Comparison of ENCODE assay signal across 1 cellular context in the genomic region with DNA sequence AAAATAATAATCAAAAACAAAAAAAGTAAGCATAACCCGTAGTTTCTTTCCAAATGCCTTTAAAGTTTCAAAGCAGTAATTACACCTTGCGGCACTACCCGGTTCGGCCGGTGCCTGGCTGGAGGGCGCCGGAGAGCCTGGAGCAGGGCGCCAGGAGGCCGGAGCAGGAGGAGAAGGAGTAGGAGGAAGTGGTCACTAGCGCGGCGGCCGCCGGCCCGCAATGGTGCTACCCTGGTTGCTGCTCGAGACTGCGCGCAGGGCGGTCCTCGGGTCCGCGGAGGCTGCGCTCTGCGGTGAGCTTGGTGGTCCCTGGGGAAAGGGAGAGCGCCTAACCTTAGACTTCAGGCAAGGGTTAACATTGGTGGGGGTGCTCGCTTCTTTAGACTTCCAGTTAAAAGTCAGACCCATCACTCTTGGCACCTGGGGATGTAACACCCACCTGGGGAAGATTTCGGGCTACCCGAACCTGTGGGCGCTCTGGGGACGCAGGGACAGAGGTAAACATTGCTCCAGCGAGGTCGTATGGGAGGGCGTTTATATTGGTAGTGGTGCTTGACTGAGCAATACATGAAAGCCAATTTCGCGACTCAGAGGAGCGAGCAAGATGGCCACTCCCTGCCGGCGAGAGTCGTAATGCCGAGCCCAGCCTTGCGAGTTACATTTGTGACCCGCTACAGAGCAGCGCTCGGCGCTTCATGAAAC.
TF ChIP-seq lines count a peak whose summit lies in the region.

No MANE protein-coding gene starts in this region.

TF ChIP-seq in HepG2, 621 proteins besides CTCF, POLR2A, EP300 and RAD21 (continued from another document and continues in another):
- no peak; the same call in 1 of the 2 replicates for TF ChIP-seq RXRB (CRISPR knock-in tag; IDR thresholded peaks at IDR 0.05; ENCODE audit: borderline replicate concordance)
- TF ChIP-seq TBX3 (IDR thresholded peaks at IDR 0.05; ENCODE audit: borderline replicate concordance), result no peak
- TF ChIP-seq, protein P1, sequence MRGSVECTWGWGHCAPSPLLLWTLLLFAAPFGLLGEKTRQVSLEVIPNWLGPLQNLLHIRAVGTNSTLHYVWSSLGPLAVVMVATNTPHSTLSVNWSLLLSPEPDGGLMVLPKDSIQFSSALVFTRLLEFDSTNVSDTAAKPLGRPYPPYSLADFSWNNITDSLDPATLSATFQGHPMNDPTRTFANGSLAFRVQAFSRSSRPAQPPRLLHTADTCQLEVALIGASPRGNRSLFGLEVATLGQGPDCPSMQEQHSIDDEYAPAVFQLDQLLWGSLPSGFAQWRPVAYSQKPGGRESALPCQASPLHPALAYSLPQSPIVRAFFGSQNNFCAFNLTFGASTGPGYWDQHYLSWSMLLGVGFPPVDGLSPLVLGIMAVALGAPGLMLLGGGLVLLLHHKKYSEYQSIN (CRISPR knock-in tag; IDR thresholded peaks at IDR 0.05; ENCODE audit: borderline replicate concordance), result no peak
- TF ChIP-seq ATM (IDR thresholded peaks at IDR 0.05; ENCODE audit: borderline replicate concordance), result no peak
- TF ChIP-seq NFKB2 (CRISPR knock-in tag; IDR thresholded peaks at IDR 0.05; ENCODE audit: borderline replicate concordance), result peak; percentile 49; the same call in 1 of the 2 replicates
- peak; percentile 34; the same call in 1 of the 2 replicates for TF ChIP-seq ELF4 (CRISPR knock-in tag; IDR thresholded peaks at IDR 0.05; ENCODE audit: borderline replicate concordance)
- TF ChIP-seq RCOR2 (CRISPR knock-in tag; IDR thresholded peaks at IDR 0.05), result no peak
- no peak for TF ChIP-seq ZSCAN22 (CRISPR knock-in tag; IDR thresholded peaks at IDR 0.05)
- TF ChIP-seq ZNF556 (CRISPR knock-in tag; IDR thresholded peaks at IDR 0.05; ENCODE audit: borderline replicate concordance), result peak; percentile 27; the same call in 1 of the 2 replicates
- TF ChIP-seq U2AF1 (optimal IDR thresholded peaks at IDR 0.05; ENCODE audit: low read depth, low read length), result peak; percentile 87
- no peak for TF ChIP-seq MEIS1 (CRISPR knock-in tag; IDR thresholded peaks at IDR 0.05; ENCODE audit: borderline replicate concordance)
- TF ChIP-seq, protein P2, sequence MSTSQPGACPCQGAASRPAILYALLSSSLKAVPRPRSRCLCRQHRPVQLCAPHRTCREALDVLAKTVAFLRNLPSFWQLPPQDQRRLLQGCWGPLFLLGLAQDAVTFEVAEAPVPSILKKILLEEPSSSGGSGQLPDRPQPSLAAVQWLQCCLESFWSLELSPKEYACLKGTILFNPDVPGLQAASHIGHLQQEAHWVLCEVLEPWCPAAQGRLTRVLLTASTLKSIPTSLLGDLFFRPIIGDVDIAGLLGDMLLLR (CRISPR knock-in tag; IDR thresholded peaks at IDR 0.05), result peak; percentile 64; the same call in 1 of the 2 replicates
- TF ChIP-seq, protein P3, sequence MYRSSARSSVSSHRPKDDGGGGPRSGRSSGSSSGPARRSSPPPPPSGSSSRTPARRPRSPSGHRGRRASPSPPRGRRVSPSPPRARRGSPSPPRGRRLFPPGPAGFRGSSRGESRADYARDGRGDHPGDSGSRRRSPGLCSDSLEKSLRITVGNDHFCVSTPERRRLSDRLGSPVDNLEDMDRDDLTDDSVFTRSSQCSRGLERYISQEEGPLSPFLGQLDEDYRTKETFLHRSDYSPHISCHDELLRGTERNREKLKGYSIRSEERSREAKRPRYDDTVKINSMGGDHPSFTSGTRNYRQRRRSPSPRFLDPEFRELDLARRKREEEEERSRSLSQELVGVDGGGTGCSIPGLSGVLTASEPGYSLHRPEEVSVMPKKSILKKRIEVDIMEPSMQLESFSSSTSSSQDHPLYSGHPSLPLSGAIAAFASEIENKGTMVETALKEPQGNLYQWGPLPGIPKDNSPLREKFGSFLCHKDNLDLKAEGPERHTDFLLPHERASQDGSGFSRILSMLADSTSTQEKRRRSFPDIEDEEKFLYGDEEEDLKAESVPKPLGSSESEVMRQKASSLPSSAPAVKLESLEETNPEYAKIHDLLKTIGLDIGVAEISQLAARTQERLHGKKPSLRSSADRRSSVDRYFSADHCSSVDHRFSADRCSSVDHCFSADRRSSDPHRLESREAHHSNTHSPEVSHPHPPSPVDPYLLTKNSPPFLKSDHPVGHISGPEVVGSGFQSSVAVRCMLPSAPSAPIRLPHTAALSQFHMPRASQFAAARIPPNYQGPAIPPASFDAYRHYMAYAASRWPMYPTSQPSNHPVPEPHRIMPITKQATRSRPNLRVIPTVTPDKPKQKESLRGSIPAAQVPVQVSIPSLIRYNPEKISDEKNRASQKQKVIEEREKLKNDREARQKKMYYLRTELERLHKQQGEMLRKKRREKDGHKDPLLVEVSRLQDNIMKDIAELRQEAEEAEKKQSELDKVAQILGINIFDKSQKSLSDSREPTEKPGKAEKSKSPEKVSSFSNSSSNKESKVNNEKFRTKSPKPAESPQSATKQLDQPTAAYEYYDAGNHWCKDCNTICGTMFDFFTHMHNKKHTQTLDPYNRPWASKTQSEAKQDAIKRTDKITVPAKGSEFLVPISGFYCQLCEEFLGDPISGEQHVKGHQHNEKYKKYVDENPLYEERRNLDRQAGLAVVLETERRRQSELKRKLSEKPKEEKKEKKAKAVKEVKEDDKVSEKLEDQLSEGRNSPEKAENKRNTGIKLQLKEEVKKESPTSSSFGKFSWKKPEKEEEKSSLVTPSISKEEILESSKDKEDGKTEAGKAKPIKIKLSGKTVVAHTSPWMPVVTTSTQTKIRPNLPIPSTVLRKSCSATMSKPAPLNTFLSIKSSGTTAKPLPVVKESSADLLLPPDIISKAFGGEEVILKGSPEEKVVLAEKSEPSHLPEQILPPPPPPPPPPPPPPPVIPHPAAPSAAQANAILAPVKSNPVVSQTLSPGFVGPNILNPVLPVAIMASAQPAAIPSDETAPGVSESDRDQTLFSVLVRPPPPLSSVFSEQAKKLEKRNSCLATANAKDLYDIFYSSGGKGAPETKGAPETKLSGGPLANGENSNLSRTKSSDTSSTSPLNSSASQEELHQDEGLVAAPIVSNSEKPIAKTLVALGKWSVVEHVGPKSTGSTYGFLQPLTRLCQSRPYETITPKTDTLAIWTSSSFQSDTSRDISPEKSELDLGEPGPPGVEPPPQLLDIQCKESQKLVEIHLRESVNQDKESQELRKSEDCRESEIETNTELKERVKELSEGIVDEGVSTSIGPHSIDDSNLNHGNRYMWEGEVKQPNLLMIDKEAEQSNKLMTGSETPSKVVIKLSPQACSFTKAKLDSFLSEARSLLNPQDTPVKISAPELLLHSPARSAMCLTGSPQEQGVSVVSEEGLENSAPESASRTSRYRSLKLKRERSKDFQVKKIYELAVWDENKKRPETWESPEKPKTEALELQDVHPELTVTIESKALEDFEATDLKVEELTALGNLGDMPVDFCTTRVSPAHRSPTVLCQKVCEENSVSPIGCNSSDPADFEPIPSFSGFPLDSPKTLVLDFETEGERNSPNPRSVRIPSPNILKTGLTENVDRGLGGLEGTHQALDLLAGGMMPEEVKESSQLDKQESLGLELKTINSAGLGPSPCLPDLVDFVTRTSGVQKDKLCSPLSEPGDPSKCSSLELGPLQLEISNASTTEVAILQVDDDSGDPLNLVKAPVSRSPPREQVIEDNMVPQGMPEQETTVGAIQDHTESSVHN (CRISPR knock-in tag; IDR thresholded peaks at IDR 0.05), result no peak
- no peak for TF ChIP-seq ATF7 (IDR thresholded peaks at IDR 0.05)
- TF ChIP-seq ATF7 (CRISPR knock-in tag; IDR thresholded peaks at IDR 0.05), result no peak
- TF ChIP-seq ZNF180 (CRISPR knock-in tag; IDR thresholded peaks at IDR 0.05; ENCODE audit: borderline replicate concordance, low read depth), result no peak
- TF ChIP-seq ATF1 (CRISPR knock-in tag; IDR thresholded peaks at IDR 0.05), result no peak
- no peak for TF ChIP-seq ZNF292 (CRISPR knock-in tag; IDR thresholded peaks at IDR 0.05; ENCODE audit: borderline replicate concordance, low read depth)
- no peak; the same call in none of the 2 replicates for TF ChIP-seq SMAD3 (CRISPR knock-in tag; IDR thresholded peaks at IDR 0.05)
- no peak for TF ChIP-seq TBL1XR1 (IDR thresholded peaks at IDR 0.05; ENCODE audit: borderline replicate concordance, low read length, partially characterized antibody)
- TF ChIP-seq KLF12 (CRISPR knock-in tag; IDR thresholded peaks at IDR 0.05; ENCODE audit: borderline replicate concordance), result no peak
- no peak for TF ChIP-seq FOSL1 (CRISPR knock-in tag; IDR thresholded peaks at IDR 0.05; ENCODE audit: borderline replicate concordance)
- no peak for TF ChIP-seq LCORL (IDR thresholded peaks at IDR 0.05)
- no peak for TF ChIP-seq LCORL (CRISPR knock-in tag; IDR thresholded peaks at IDR 0.05)
- no peak for TF ChIP-seq SP4 (CRISPR knock-in tag; IDR thresholded peaks at IDR 0.05)
- no peak for TF ChIP-seq ZMAT3 (CRISPR knock-in tag; conservative IDR thresholded peaks at IDR 0.05)
- TF ChIP-seq ZNF589 (CRISPR knock-in tag; conservative IDR thresholded peaks at IDR 0.05), result no peak
- 0 out of 2 replicates have a peak, but pooled peaks have one; percentile 23 for TF ChIP-seq SP5 (CRISPR knock-in tag; IDR thresholded peaks at IDR 0.05; ENCODE audit: borderline replicate concordance, low read depth)
- no peak for TF ChIP-seq PHF5A (CRISPR knock-in tag; IDR thresholded peaks at IDR 0.05; ENCODE audit: low read depth, unreplicated experiment)
- no peak for TF ChIP-seq ZNF567 (CRISPR knock-in tag; IDR thresholded peaks at IDR 0.05; ENCODE audit: borderline replicate concordance)
- TF ChIP-seq ZBTB1 (CRISPR knock-in tag; IDR thresholded peaks at IDR 0.05; ENCODE audit: borderline replicate concordance), result no peak
- TF ChIP-seq KDM5B (CRISPR knock-in tag; IDR thresholded peaks at IDR 0.05; ENCODE audit: borderline replicate concordance), result peak; percentile 84; the same call in 1 of the 2 replicates
- peak; percentile 38; the same call in 1 of the 2 replicates for TF ChIP-seq ZNF558 (CRISPR knock-in tag; IDR thresholded peaks at IDR 0.05; ENCODE audit: borderline replicate concordance)
- TF ChIP-seq, protein P4, sequence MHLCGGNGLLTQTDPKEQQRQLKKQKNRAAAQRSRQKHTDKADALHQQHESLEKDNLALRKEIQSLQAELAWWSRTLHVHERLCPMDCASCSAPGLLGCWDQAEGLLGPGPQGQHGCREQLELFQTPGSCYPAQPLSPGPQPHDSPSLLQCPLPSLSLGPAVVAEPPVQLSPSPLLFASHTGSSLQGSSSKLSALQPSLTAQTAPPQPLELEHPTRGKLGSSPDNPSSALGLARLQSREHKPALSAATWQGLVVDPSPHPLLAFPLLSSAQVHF (CRISPR knock-in tag; IDR thresholded peaks at IDR 0.05), result no peak
- TF ChIP-seq KAT8 (CRISPR knock-in tag; IDR thresholded peaks at IDR 0.05), result peak; percentile 70
- TF ChIP-seq ATRX (CRISPR knock-in tag; IDR thresholded peaks at IDR 0.05; ENCODE audit: borderline replicate concordance), result no peak
- no peak for TF ChIP-seq ZFP41 (CRISPR knock-in tag; IDR thresholded peaks at IDR 0.05; ENCODE audit: borderline replicate concordance)
- TF ChIP-seq HDAC6 (IDR thresholded peaks at IDR 0.05; ENCODE audit: low read depth, low read length), result no peak
- no peak for TF ChIP-seq ZNF30 (CRISPR knock-in tag; IDR thresholded peaks at IDR 0.05)
- TF ChIP-seq KDM3A (CRISPR knock-in tag; IDR thresholded peaks at IDR 0.05; ENCODE audit: low read depth), result no peak
- TF ChIP-seq, protein P5, sequence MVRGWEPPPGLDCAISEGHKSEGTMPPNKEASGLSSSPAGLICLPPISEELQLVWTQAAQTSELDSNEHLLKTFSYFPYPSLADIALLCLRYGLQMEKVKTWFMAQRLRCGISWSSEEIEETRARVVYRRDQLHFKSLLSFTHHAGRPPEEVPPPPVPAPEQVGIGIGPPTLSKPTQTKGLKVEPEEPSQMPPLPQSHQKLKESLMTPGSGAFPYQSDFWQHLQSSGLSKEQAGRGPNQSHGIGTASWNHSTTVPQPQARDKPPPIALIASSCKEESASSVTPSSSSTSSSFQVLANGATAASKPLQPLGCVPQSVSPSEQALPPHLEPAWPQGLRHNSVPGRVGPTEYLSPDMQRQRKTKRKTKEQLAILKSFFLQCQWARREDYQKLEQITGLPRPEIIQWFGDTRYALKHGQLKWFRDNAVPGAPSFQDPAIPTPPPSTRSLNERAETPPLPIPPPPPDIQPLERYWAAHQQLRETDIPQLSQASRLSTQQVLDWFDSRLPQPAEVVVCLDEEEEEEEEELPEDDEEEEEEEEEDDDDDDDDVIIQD (CRISPR knock-in tag; IDR thresholded peaks at IDR 0.05; ENCODE audit: low read depth), result no peak
- TF ChIP-seq ZNF382 (CRISPR knock-in tag; IDR thresholded peaks at IDR 0.05; ENCODE audit: borderline replicate concordance), result no peak
- 0 out of 2 replicates have a peak, but pooled peaks have one; percentile 24 for TF ChIP-seq ZNF746 (CRISPR knock-in tag; IDR thresholded peaks at IDR 0.05)
- TF ChIP-seq, protein P6, sequence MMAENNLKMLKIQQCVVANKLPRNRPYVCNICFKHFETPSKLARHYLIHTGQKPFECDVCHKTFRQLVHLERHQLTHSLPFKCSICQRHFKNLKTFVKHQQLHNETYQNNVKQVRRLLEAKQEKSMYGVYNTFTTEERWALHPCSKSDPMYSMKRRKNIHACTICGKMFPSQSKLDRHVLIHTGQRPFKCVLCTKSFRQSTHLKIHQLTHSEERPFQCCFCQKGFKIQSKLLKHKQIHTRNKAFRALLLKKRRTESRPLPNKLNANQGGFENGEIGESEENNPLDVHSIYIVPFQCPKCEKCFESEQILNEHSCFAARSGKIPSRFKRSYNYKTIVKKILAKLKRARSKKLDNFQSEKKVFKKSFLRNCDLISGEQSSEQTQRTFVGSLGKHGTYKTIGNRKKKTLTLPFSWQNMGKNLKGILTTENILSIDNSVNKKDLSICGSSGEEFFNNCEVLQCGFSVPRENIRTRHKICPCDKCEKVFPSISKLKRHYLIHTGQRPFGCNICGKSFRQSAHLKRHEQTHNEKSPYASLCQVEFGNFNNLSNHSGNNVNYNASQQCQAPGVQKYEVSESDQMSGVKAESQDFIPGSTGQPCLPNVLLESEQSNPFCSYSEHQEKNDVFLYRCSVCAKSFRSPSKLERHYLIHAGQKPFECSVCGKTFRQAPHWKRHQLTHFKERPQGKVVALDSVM (CRISPR knock-in tag; IDR thresholded peaks at IDR 0.05), result peak; percentile 80
- TF ChIP-seq, protein P7, sequence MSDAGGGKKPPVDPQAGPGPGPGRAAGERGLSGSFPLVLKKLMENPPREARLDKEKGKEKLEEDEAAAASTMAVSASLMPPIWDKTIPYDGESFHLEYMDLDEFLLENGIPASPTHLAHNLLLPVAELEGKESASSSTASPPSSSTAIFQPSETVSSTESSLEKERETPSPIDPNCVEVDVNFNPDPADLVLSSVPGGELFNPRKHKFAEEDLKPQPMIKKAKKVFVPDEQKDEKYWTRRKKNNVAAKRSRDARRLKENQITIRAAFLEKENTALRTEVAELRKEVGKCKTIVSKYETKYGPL (CRISPR knock-in tag; IDR thresholded peaks at IDR 0.05), result no peak
- no peak for TF ChIP-seq ETV6 (CRISPR knock-in tag; conservative IDR thresholded peaks at IDR 0.05)
- TF ChIP-seq MXD4 (CRISPR knock-in tag; IDR thresholded peaks at IDR 0.05), result peak; percentile 50; the same call in 1 of the 2 replicates
- TF ChIP-seq, protein P8, sequence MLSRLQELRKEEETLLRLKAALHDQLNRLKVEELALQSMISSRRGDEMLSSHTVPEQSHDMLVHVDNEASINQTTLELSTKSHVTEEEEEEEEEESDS (CRISPR knock-in tag; IDR thresholded peaks at IDR 0.05; ENCODE audit: borderline replicate concordance), result peak; percentile 38; the same call in 1 of the 2 replicates
- peak; percentile 28; the same call in 1 of the 2 replicates for TF ChIP-seq ZNF44 (CRISPR knock-in tag; IDR thresholded peaks at IDR 0.05)
- TF ChIP-seq TBP (CRISPR knock-in tag; IDR thresholded peaks at IDR 0.05), result no peak
- TF ChIP-seq TCF7 (IDR thresholded peaks at IDR 0.05; ENCODE audit: low read depth), result no peak
